Comparison of ENCODE assay signal across 19 cellular contexts in the genomic region with DNA sequence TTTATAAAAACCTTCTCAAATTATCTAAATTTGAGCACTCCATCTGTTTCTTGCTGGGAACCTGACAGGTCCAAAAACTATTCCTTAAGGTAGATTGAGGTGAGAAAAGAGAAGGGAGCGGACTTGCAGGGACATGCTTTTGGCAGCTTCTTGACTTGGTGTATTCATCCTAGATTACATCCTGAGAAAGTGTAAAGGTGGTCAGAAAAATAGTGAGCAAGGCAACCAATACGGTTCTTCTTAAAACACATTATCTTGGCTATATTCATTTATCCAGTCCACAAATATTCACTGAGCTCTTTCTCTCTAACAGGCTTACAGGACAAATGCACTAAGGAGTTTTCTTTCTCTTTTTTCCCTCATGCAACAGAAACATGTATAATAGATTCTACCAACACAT.
DNase-seq lines count a peak whose midpoint lies in the region; ATAC-seq and TF ChIP-seq lines count a peak whose summit lies in the region.
"Had no signal": no experiment of that assay in that cellular context is flagged by ENCODE, and none has a peak within 500 bp of the region (broad histone marks: within the 10 kb centered on the region; RNA-seq: fewer than 3 reads in every experiment).

No MANE protein-coding gene starts in this region.

- no peaks in the 10 kb centered on the region for H4K20me1 ChIP-seq in GM23338 (replicated peaks; ENCODE audit: insufficient read depth)

- H3K4me1 ChIP-seq in GM23338 (ENCODE audit: insufficient read depth) (no peaks in the 10 kb centered on the region), foreskin keratinocyte (peaks cover 4% of the 10 kb centered on the region)
- H3K4me1 ChIP-seq: BE2C had no signal

- no peak for TF ChIP-seq CTCF in GM23338 (conservative IDR thresholded peaks at IDR 0.05; ENCODE audit: low read depth in 2 of 2)
- no peak for TF ChIP-seq CTCF in foreskin keratinocyte (conservative IDR thresholded peaks at IDR 0.05)

- peaks cover 8% of the 10 kb centered on the region for H3K4me1 Mint-ChIP-seq in GM23338
- H3K4me1 Mint-ChIP-seq: CD4-positive, CD25-positive, alpha-beta regulatory T cell; CD8-positive, alpha-beta memory T cell had no signal

- no peaks in the 10 kb centered on the region for H3K9me3 Mint-ChIP-seq in GM23338
- H3K9me3 Mint-ChIP-seq: H9 had no signal

- DNase-seq in G401 (ENCODE audit: low spot score): peak; percentile 67
- no peak for DNase-seq in GM23338 (ENCODE audit: low spot score)
- DNase-seq in cerebellar cortex (ENCODE audit: low spot score): peak; percentile 60
- peak; percentile 51 to 76 for DNase-seq in foreskin keratinocyte
- DNase-seq in NCI-H2029 (lab: John Stamatoyannopoulos, UW): no peak
- DNase-seq: ACHN; BE2C; CD4-positive, CD25-positive, alpha-beta regulatory T cell; CD8-positive, alpha-beta memory T cell; COR-L47; DMS 273 treated with DMSO at 0.1 percent for 48 hours; DMS53; DND-41; EL; GOT3; H9 had no signal

- H3K27ac Mint-ChIP-seq in GM23338: peak overlapping the region; percentile 12
- H3K27ac Mint-ChIP-seq: CD4-positive, CD25-positive, alpha-beta regulatory T cell; CD8-positive, alpha-beta memory T cell had no signal

- H3K36me3 ChIP-seq in GM23338 (ENCODE audit: insufficient read depth): no peaks in the 10 kb centered on the region
- H3K36me3 ChIP-seq: BE2C had no signal

- H2AFZ ChIP-seq in GM23338: peak overlapping the region; percentile 63

- H3K9me2 ChIP-seq in GM23338 (ENCODE audit: insufficient read depth): no peaks in the 10 kb centered on the region

- H3K27me3 ChIP-seq in GM23338 (ENCODE audit: insufficient read depth) (no peaks in the 10 kb centered on the region), foreskin keratinocyte (no peaks in the 10 kb centered on the region)
- H3K27me3 ChIP-seq: BE2C had no signal

- in situ Hi-C loops in G401 (cut with HindIII; ENCODE audit: low sequenced_read_pairs): no loop called here

- no peak overlapping the region for H3K27ac ChIP-seq in GM23338 (ENCODE audit: low read depth)
- H3K27ac ChIP-seq in foreskin keratinocyte: no peak overlapping the region

- H3K36me3 Mint-ChIP-seq in GM23338 (ENCODE audit: low read depth): no peaks in the 10 kb centered on the region
- H3K36me3 Mint-ChIP-seq: CD4-positive, CD25-positive, alpha-beta regulatory T cell; CD8-positive, alpha-beta memory T cell had no signal

- no peaks in the 10 kb centered on the region for H3K27me3 Mint-ChIP-seq in GM23338 (ENCODE audit: insufficient read depth, low read depth, poor library complexity)
- H3K27me3 Mint-ChIP-seq: CD4-positive, CD25-positive, alpha-beta regulatory T cell; CD8-positive, alpha-beta memory T cell had no signal

- H3K4me3 Mint-ChIP-seq in GM23338: no peak overlapping the region
- H3K4me3 Mint-ChIP-seq: CD4-positive, CD25-positive, alpha-beta regulatory T cell; CD8-positive, alpha-beta memory T cell; H9 had no signal

- H3K4me2 ChIP-seq in GM23338: no peak overlapping the region

- no peak overlapping the region for H3K4me3 ChIP-seq in GM23338

- no peaks in the 10 kb centered on the region for H3K79me2 ChIP-seq in GM23338 (replicated peaks; ENCODE audit: insufficient read depth)

- ATAC-seq in GM23338 (no peak), foreskin keratinocyte (peak; percentile 69), HG03378 (IDR thresholded peaks at IDR 0.05; ENCODE audit: unreplicated experiment) (no peak), HG03280 (IDR thresholded peaks at IDR 0.05; ENCODE audit: unreplicated experiment) (no peak), GM18861 (IDR thresholded peaks at IDR 0.05; ENCODE audit: unreplicated experiment) (no peak)

- H3F3A ChIP-seq in GM23338 (replicated peaks; ENCODE audit: low read depth): no peaks in the 10 kb centered on the region

TF ChIP-seq in GM23338, 12 proteins besides CTCF, POLR2A, EP300 and RAD21 (continues in another document):
- no peak for TF ChIP-seq NANOG (IDR thresholded peaks at IDR 0.05; ENCODE audit: borderline replicate concordance)
- TF ChIP-seq, protein P1, sequence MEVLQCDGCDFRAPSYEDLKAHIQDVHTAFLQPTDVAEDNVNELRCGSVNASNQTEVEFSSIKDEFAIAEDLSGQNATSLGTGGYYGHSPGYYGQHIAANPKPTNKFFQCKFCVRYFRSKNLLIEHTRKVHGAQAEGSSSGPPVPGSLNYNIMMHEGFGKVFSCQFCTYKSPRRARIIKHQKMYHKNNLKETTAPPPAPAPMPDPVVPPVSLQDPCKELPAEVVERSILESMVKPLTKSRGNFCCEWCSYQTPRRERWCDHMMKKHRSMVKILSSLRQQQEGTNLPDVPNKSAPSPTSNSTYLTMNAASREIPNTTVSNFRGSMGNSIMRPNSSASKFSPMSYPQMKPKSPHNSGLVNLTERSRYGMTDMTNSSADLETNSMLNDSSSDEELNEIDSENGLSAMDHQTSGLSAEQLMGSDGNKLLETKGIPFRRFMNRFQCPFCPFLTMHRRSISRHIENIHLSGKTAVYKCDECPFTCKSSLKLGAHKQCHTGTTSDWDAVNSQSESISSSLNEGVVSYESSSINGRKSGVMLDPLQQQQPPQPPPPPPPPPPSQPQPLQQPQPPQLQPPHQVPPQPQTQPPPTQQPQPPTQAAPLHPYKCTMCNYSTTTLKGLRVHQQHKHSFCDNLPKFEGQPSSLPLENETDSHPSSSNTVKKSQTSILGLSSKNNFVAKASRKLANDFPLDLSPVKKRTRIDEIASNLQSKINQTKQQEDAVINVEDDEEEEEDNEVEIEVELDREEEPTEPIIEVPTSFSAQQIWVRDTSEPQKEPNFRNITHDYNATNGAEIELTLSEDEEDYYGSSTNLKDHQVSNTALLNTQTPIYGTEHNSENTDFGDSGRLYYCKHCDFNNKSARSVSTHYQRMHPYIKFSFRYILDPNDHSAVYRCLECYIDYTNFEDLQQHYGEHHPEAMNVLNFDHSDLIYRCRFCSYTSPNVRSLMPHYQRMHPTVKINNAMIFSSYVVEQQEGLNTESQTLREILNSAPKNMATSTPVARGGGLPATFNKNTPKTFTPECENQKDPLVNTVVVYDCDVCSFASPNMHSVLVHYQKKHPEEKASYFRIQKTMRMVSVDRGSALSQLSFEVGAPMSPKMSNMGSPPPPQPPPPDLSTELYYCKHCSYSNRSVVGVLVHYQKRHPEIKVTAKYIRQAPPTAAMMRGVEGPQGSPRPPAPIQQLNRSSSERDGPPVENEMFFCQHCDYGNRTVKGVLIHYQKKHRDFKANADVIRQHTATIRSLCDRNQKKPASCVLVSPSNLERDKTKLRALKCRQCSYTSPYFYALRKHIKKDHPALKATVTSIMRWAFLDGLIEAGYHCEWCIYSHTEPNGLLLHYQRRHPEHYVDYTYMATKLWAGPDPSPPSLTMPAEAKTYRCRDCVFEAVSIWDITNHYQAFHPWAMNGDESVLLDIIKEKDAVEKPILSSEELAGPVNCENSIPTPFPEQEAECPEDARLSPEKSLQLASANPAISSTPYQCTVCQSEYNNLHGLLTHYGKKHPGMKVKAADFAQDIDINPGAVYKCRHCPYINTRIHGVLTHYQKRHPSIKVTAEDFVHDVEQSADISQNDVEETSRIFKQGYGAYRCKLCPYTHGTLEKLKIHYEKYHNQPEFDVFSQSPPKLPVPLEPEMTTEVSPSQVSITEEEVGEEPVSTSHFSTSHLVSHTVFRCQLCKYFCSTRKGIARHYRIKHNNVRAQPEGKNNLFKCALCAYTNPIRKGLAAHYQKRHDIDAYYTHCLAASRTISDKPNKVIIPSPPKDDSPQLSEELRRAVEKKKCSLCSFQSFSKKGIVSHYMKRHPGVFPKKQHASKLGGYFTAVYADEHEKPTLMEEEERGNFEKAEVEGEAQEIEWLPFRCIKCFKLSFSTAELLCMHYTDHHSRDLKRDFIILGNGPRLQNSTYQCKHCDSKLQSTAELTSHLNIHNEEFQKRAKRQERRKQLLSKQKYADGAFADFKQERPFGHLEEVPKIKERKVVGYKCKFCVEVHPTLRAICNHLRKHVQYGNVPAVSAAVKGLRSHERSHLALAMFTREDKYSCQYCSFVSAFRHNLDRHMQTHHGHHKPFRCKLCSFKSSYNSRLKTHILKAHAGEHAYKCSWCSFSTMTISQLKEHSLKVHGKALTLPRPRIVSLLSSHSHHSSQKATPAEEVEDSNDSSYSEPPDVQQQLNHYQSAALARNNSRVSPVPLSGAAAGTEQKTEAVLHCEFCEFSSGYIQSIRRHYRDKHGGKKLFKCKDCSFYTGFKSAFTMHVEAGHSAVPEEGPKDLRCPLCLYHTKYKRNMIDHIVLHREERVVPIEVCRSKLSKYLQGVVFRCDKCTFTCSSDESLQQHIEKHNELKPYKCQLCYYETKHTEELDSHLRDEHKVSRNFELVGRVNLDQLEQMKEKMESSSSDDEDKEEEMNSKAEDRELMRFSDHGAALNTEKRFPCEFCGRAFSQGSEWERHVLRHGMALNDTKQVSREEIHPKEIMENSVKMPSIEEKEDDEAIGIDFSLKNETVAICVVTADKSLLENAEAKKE (CRISPR knock-in tag; IDR thresholded peaks at IDR 0.05): no peak
- no peak for TF ChIP-seq ZNF114 (CRISPR knock-in tag; IDR thresholded peaks at IDR 0.05)
- TF ChIP-seq, protein P2, sequence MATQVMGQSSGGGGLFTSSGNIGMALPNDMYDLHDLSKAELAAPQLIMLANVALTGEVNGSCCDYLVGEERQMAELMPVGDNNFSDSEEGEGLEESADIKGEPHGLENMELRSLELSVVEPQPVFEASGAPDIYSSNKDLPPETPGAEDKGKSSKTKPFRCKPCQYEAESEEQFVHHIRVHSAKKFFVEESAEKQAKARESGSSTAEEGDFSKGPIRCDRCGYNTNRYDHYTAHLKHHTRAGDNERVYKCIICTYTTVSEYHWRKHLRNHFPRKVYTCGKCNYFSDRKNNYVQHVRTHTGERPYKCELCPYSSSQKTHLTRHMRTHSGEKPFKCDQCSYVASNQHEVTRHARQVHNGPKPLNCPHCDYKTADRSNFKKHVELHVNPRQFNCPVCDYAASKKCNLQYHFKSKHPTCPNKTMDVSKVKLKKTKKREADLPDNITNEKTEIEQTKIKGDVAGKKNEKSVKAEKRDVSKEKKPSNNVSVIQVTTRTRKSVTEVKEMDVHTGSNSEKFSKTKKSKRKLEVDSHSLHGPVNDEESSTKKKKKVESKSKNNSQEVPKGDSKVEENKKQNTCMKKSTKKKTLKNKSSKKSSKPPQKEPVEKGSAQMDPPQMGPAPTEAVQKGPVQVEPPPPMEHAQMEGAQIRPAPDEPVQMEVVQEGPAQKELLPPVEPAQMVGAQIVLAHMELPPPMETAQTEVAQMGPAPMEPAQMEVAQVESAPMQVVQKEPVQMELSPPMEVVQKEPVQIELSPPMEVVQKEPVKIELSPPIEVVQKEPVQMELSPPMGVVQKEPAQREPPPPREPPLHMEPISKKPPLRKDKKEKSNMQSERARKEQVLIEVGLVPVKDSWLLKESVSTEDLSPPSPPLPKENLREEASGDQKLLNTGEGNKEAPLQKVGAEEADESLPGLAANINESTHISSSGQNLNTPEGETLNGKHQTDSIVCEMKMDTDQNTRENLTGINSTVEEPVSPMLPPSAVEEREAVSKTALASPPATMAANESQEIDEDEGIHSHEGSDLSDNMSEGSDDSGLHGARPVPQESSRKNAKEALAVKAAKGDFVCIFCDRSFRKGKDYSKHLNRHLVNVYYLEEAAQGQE (IDR thresholded peaks at IDR 0.05; ENCODE audit: unreplicated experiment): no peak
- TF ChIP-seq STAT1 (IDR thresholded peaks at IDR 0.05; ENCODE audit: unreplicated experiment): no peak
- TF ChIP-seq CREB1 (CRISPR knock-in tag; IDR thresholded peaks at IDR 0.05; ENCODE audit: low read depth): no peak
- TF ChIP-seq POLR2AphosphoS5 (IDR thresholded peaks at IDR 0.05; ENCODE audit: low read depth): no peak

Comparison
In these comparisons a context has a peak if more than half of its experiments do, and no peak if none do; other contexts are left out.
1. DNase-seq: peak in G401 (single experiment), cerebellar cortex (single experiment) and foreskin keratinocyte (2 of 2); none in GM23338 (single experiment) and NCI-H2029 (single experiment).